In the genomic region with DNA sequence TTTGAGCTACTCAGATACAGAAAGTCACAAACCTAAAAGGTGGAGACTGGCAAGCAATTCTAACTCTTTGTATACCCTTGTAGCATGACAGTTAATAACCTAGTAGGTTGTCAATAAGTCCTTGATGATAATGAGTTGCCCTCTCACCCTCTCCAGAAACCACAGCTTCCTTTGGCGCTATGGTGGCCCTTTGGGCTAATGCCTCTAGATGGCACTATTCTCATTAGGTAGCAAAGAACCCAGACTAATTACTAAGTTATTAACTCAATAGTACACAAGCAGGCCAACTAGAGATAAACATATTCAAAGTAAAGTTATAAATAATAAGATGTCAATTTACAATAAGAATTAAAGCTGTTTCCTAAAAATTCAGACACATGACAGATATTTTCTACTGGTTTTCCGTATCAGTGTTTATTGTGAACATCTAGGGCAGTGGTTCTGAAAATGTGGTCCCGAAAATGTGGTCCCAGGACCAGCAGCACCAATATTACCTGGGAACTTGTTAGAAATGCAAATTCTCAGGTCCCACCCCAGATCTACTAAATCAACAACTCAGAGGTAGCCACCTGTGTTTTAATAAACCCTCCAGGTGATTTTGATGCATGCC, we compare ENCODE assay signal across 8 cellular contexts. TPM values are rescaled to one million over a fixed set of nuclear protein-coding genes. Genes with fewer than 3 reads are reported as not detected.
DNase-seq lines count a peak whose midpoint lies in the region; ATAC-seq and TF ChIP-seq lines count a peak whose summit lies in the region.

No MANE protein-coding gene starts in this region.

- H3K4me3 ChIP-seq in AG04450 (ENCODE audit: low read depth, low read length) = no peak overlapping the region
- no peak overlapping the region for H3K4me3 ChIP-seq in GM12864 (ENCODE audit: low read depth, low read length)

- H3K9me3 ChIP-seq in AG04450 (ENCODE audit: control insufficient read depth, insufficient read depth, low read length) = no peaks in the 10 kb centered on the region

- DNase-seq in AG04450 (ENCODE audit: low read depth, low spot score) = no peak
- DNase-seq in GM12864 (ENCODE audit: low read depth) = no peak
- DNase-seq in RKO (ENCODE audit: low spot score) = peak; percentile 22
- peak; percentile 33 for DNase-seq in stimulated activated CD8-positive, alpha-beta memory T cell treated with anti-CD3 and anti-CD28 coated beads, Interleukin-4, amount 100 ng/mL, for 48 hours

- CTCF ChIA-PET in AG04450 (lab: Charles Lee) = interaction anchor here (0.6 to 3.3 kb wide), 33 partner anchors 10 to 183 kb away, joined by 3 to 39 read pairs (median 5); a partner anchor contains a TSS

- ATAC-seq in HG02970 (IDR thresholded peaks at IDR 0.05; ENCODE audit: low FRiP score, unreplicated experiment) (peak; percentile 60), esophagus mucosa (peak; percentile 69), HG02870 (IDR thresholded peaks at IDR 0.05; ENCODE audit: unreplicated experiment) (no peak), GM18505 (IDR thresholded peaks at IDR 0.05; ENCODE audit: unreplicated experiment) (no peak)

- TF ChIP-seq POLR2A in GM18505 (IDR thresholded peaks at IDR 0.05; ENCODE audit: borderline replicate concordance, extremely low read depth, insufficient read depth, insufficient read length) = no peak

- peak; percentile 61 for TF ChIP-seq CTCF in AG04450 (IDR thresholded peaks at IDR 0.05; ENCODE audit: low read depth, low read length)
- TF ChIP-seq CTCF in GM12864 (IDR thresholded peaks at IDR 0.05; ENCODE audit: low read depth, low read length, missing control alignments) = peak; percentile 66

- POLR2A ChIA-PET in AG04450 (lab: Yijun Ruan, JAX) = no interaction called here

- H3K27me3 ChIP-seq in AG04450 (ENCODE audit: control insufficient read depth, insufficient read depth, low read length) = no peaks in the 10 kb centered on the region

- H3K27ac ChIP-seq in AG04450 (ENCODE audit: low read depth, low read length) = no peak overlapping the region

RNA-seq across cellular contexts. Expression of a gene that starts 41.1 kb away (rescaled TPM):
- 25.5 and 31.4 TPM in 2 replicates for polyA plus RNA-seq in AG04450 (2011; rRNA removed)
- polyA minus RNA-seq in AG04450 (2011; rRNA and poly(A)+ RNA removed) = 27.7 and 37.1 TPM in 2 replicates
- 10.8 TPM for total RNA-seq in esophagus mucosa

Comparison
In these comparisons a context has a peak if more than half of its experiments do, and no peak if none do; other contexts are left out.
1. DNase-seq: peak in RKO (single experiment) and stimulated activated CD8-positive, alpha-beta memory T cell treated with anti-CD3 and anti-CD28 coated beads, Interleukin-4, amount 100 ng/mL, for 48 hours (single experiment); none in AG04450 (single experiment) and GM12864 (single experiment).
2. ATAC-seq: peak in HG02970 (single experiment) and esophagus mucosa (single experiment); none in HG02870 (single experiment) and GM18505 (single experiment).